In genomic region chr19:45768644-45769053, GRCh38 we compare ENCODE assay signal across 1 cellular context.
TF ChIP-seq lines count a peak whose summit lies in the region.

No MANE protein-coding gene starts in this region.

TF ChIP-seq in IMR-90, 13 proteins besides CTCF, POLR2A, EP300 and RAD21:
- TF ChIP-seq FOS (IDR thresholded peaks at IDR 0.05; ENCODE audit: low read depth, low read length), result no peak
